In genomic region chr4:10344824-10345223, GRCh38 we compare ENCODE assay signal across 21 cellular contexts.
DNase-seq lines count a peak whose midpoint lies in the region; ATAC-seq, FAIRE-seq and TF ChIP-seq lines count a peak whose summit lies in the region.
"Had no signal": no experiment of that assay in that cellular context is flagged by ENCODE, and none has a peak within 500 bp of the region (broad histone marks: within the 10 kb centered on the region; RNA-seq: fewer than 3 reads in every experiment).

No MANE protein-coding gene starts in this region.

- TF ChIP-seq CTCF in bronchial epithelial cell (IDR thresholded peaks at IDR 0.05; ENCODE audit: insufficient read depth, low read length, severe bottlenecking) = no peak
- TF ChIP-seq CTCF in lower lobe of right lung (IDR thresholded peaks at IDR 0.05) = no peak
- no peak for TF ChIP-seq CTCF in upper lobe of right lung (IDR thresholded peaks at IDR 0.05)

- H3K4me3 ChIP-seq in bronchial epithelial cell (ENCODE audit: low read depth, low read length) = no peak overlapping the region
- H3K4me3 ChIP-seq in lower lobe of right lung = no peak overlapping the region
- H3K4me3 ChIP-seq in upper lobe of right lung = no peak overlapping the region
- H3K4me3 ChIP-seq: BLaER1, GM23248 had no signal

- H3K36me3 Mint-ChIP-seq in activated CD4-positive, alpha-beta memory T cell treated with anti-CD3 and anti-CD28 coated beads for 36 hours = no peaks in the 10 kb centered on the region
- H3K36me3 Mint-ChIP-seq: CD14-positive monocyte; CD8-positive, alpha-beta memory T cell had no signal

- H3K27ac Mint-ChIP-seq in activated CD4-positive, alpha-beta memory T cell treated with anti-CD3 and anti-CD28 coated beads for 36 hours = no peak overlapping the region
- H3K27ac Mint-ChIP-seq: B cell; CD4-positive, alpha-beta T cell; CD8-positive, alpha-beta memory T cell had no signal

- no peaks in the 10 kb centered on the region for H3K4me1 Mint-ChIP-seq in activated CD4-positive, alpha-beta memory T cell treated with anti-CD3 and anti-CD28 coated beads for 36 hours (ENCODE audit: low read depth)
- H3K4me1 Mint-ChIP-seq: B cell; CD14-positive monocyte; CD8-positive, alpha-beta memory T cell had no signal

- H3K27me3 Mint-ChIP-seq in activated CD4-positive, alpha-beta memory T cell treated with anti-CD3 and anti-CD28 coated beads for 36 hours = no peaks in the 10 kb centered on the region

- intact Hi-C loops in lower lobe of right lung (cut with DNase I) (no loop called here), upper lobe of right lung (cut with DNase I) (no loop called here)
- intact Hi-C loops in activated CD4-positive, alpha-beta memory T cell treated with anti-CD3 and anti-CD28 coated beads for 36 hours (cut with micrococcal nuclease) = no loop called here

- no peak overlapping the region for H3K27ac ChIP-seq in lower lobe of right lung
- no peak overlapping the region for H3K27ac ChIP-seq in upper lobe of right lung
- H3K27ac ChIP-seq: BLaER1, GM23248 had no signal

- no peaks in the 10 kb centered on the region for H3K9me3 Mint-ChIP-seq in activated CD4-positive, alpha-beta memory T cell treated with anti-CD3 and anti-CD28 coated beads for 36 hours
- H3K9me3 Mint-ChIP-seq: CD4-positive, alpha-beta T cell had no signal

- H3K9me3 ChIP-seq in lower lobe of right lung (no peaks in the 10 kb centered on the region), upper lobe of right lung (no peaks in the 10 kb centered on the region)
- H3K9me3 ChIP-seq: BLaER1 had no signal

- ATAC-seq in lower lobe of right lung (peak; percentile 70 to 82), upper lobe of right lung (peak; percentile 73), GM21619 (IDR thresholded peaks at IDR 0.05; ENCODE audit: unreplicated experiment) (no peak)

- H3K4me1 ChIP-seq in lower lobe of right lung (peaks cover 4% of the 10 kb centered on the region), upper lobe of right lung (no peaks in the 10 kb centered on the region)
- H3K4me1 ChIP-seq: BLaER1 had no signal

- H3K27me3 ChIP-seq in bronchial epithelial cell (ENCODE audit: control insufficient read depth, insufficient read depth, low read length) = no peaks in the 10 kb centered on the region
- H3K27me3 ChIP-seq in lower lobe of right lung (ENCODE audit: low read depth) = no peaks in the 10 kb centered on the region
- H3K27me3 ChIP-seq in upper lobe of right lung = no peaks in the 10 kb centered on the region
- H3K27me3 ChIP-seq: BLaER1 had no signal

- DNase-seq in bronchial epithelial cell (ENCODE audit: low read depth) = no peak
- DNase-seq in lower lobe of right lung = no peak
- DNase-seq in upper lobe of right lung = no peak
- no peak for DNase-seq in activated CD4-positive, alpha-beta memory T cell treated with anti-CD3 and anti-CD28 coated beads for 36 hours
- DNase-seq in superior temporal gyrus (ENCODE audit: extremely low spot score) = no peak
- DNase-seq: Calu3; CD4-positive, alpha-beta T cell; CD8-positive, alpha-beta memory T cell; DMS53; DMS79 treated with DMSO at 0.1 percent for 48 hours; GF-D8; GM23248; H7; HCEC 1CT had no signal

- H3K36me3 ChIP-seq in bronchial epithelial cell (ENCODE audit: control insufficient read depth, insufficient read depth, low read length) (no peaks in the 10 kb centered on the region), lower lobe of right lung (no peaks in the 10 kb centered on the region), upper lobe of right lung (no peaks in the 10 kb centered on the region)
- H3K36me3 ChIP-seq: BLaER1 had no signal

- no peak overlapping the region for H3K4me3 Mint-ChIP-seq in activated CD4-positive, alpha-beta memory T cell treated with anti-CD3 and anti-CD28 coated beads for 36 hours
- H3K4me3 Mint-ChIP-seq: B cell; CD14-positive monocyte; CD4-positive, alpha-beta T cell; CD8-positive, alpha-beta memory T cell had no signal

- CTCF ChIA-PET in activated CD4-positive, alpha-beta memory T cell treated with anti-CD3 and anti-CD28 coated beads for 36 hours (lab: Charles Lee) = no interaction called here

- POLR2A ChIA-PET in activated CD4-positive, alpha-beta memory T cell treated with anti-CD3 and anti-CD28 coated beads for 36 hours (lab: Charles Lee) = no interaction called here

- FAIRE-seq in bronchial epithelial cell (lab: Jason Lieb, UNC) = peak; percentile 28
- FAIRE-seq: GM12891, GM18507, H1 had no signal
